22 cellular contexts compared by ENCODE assay signal in genomic region chr4:84495448-84496221, GRCh38. TPM values are rescaled to one million over a fixed set of nuclear protein-coding genes. Genes with fewer than 3 reads are reported as not detected.
DNase-seq lines count a peak whose midpoint lies in the region; ATAC-seq, FAIRE-seq and TF ChIP-seq lines count a peak whose summit lies in the region.
"Had no signal": no experiment of that assay in that cellular context is flagged by ENCODE, and none has a peak within 500 bp of the region (broad histone marks: within the 10 kb centered on the region; RNA-seq: fewer than 3 reads in every experiment).

No MANE protein-coding gene starts in this region.

- intact Hi-C loops in body of pancreas (cut with DNase I), result no loop called here

- TF ChIP-seq POLR2A in body of pancreas (IDR thresholded peaks at IDR 0.05) (no peak), GM12891 (IDR thresholded peaks at IDR 0.05; ENCODE audit: low read depth, low read length) (no peak), tibial nerve (IDR thresholded peaks at IDR 0.05) (no peak)

- no peak for FAIRE-seq in GM12891 (lab: Jason Lieb, UNC)
- FAIRE-seq: GM18507, HepG2 had no signal

- H3K4me1 ChIP-seq in body of pancreas, result peaks cover 41% of the 10 kb centered on the region
- H3K4me1 ChIP-seq in iPS-15b (ENCODE audit: control insufficient read depth, insufficient read depth, low read length), result peaks cover 8% of the 10 kb centered on the region
- peaks cover 0 to 61% (median 28%) of the 10 kb centered on the region in 4 donors for H3K4me1 ChIP-seq in tibial nerve

- ATAC-seq in activated CD8-positive, alpha-beta memory T cell treated with anti-CD3 and anti-CD28 coated beads, Interleukin-2, amount 10 ng/mL, durations not matched to agents 7 days and 5 days, result no peak
- ATAC-seq in body of pancreas, result no peak
- ATAC-seq: CD8-positive, alpha-beta T cell; HCT116; HepG2; right lobe of liver had no signal

- CTCF ChIA-PET in activated CD8-positive, alpha-beta memory T cell treated with anti-CD3 and anti-CD28 coated beads, Interleukin-2, amount 10 ng/mL, durations not matched to agents 7 days and 5 days (lab: Charles Lee), result no interaction called here

- H3K4me1 Mint-ChIP-seq in activated CD8-positive, alpha-beta memory T cell treated with anti-CD3 and anti-CD28 coated beads, Interleukin-2, amount 10 ng/mL, durations not matched to agents 7 days and 5 days, result peaks cover 15% of the 10 kb centered on the region

- H3K9me3 ChIP-seq in body of pancreas, result no peaks in the 10 kb centered on the region
- H3K9me3 ChIP-seq in iPS-15b (ENCODE audit: control insufficient read depth, insufficient read depth, low read length), result no peaks in the 10 kb centered on the region
- H3K9me3 ChIP-seq in tibial nerve, result no peaks in the 10 kb centered on the region
- H3K9me3 ChIP-seq: MG63, right lobe of liver, vagina had no signal

- H3K9me3 Mint-ChIP-seq in activated CD8-positive, alpha-beta memory T cell treated with anti-CD3 and anti-CD28 coated beads, Interleukin-2, amount 10 ng/mL, durations not matched to agents 7 days and 5 days (ENCODE audit: low read depth), result no peaks in the 10 kb centered on the region
- H3K9me3 Mint-ChIP-seq: memory B cell had no signal

- peak in 1 of 2 donors; percentile 31 for TF ChIP-seq EP300 in tibial nerve (IDR thresholded peaks at IDR 0.05)

- H3K27ac ChIP-seq in body of pancreas (peak overlapping the region; percentile 42 to 89 (median 82)), tibial nerve (no peak overlapping the region)
- H3K27ac ChIP-seq: right lobe of liver, vagina had no signal

- H3K27ac Mint-ChIP-seq in activated CD8-positive, alpha-beta memory T cell treated with anti-CD3 and anti-CD28 coated beads, Interleukin-2, amount 10 ng/mL, durations not matched to agents 7 days and 5 days, result peak overlapping the region; percentile 45
- H3K27ac Mint-ChIP-seq: CD8-positive, alpha-beta T cell; memory B cell had no signal

- no peak for DNase-seq in activated CD8-positive, alpha-beta memory T cell treated with anti-CD3 and anti-CD28 coated beads, Interleukin-2, amount 10 ng/mL, durations not matched to agents 7 days and 5 days
- DNase-seq in activated CD8-positive, alpha-beta memory T cell treated with anti-CD3 and anti-CD28 coated beads, Interleukin-2, amount 50 U/mL, for 4 hours, result no peak
- DNase-seq in body of pancreas (peak; percentile 33 to 47 (median 40)), retina (peak; percentile 75), T-helper 9 cell (no peak), GM12891 (ENCODE audit: insufficient read length, low spot score) (no peak), tibial nerve (ENCODE audit: low spot score in 2 of 2) (no peak)
- DNase-seq: activated gamma-delta T cell treated with Interleukin-2 at 50 U/mL for 16 hours; CD8-positive, alpha-beta T cell; cortex of kidney; DMS79; erythroblast; MG63; NCI-H1694 treated with DMSO at 0.1 percent for 48 hours; NCI-H446; right lobe of liver had no signal

- H3K4me3 ChIP-seq in body of pancreas, result no peak overlapping the region
- peak overlapping the region; percentile 27 for H3K4me3 ChIP-seq in iPS-15b (ENCODE audit: low read depth, low read length)
- H3K4me3 ChIP-seq in tibial nerve, result no peak overlapping the region
- H3K4me3 ChIP-seq: right lobe of liver, vagina had no signal

- no peak overlapping the region for H3K4me3 Mint-ChIP-seq in activated CD8-positive, alpha-beta memory T cell treated with anti-CD3 and anti-CD28 coated beads, Interleukin-2, amount 10 ng/mL, durations not matched to agents 7 days and 5 days
- H3K4me3 Mint-ChIP-seq: memory B cell had no signal

- peaks cover 84% of the 10 kb centered on the region for H3K27me3 Mint-ChIP-seq in activated CD8-positive, alpha-beta memory T cell treated with anti-CD3 and anti-CD28 coated beads, Interleukin-2, amount 10 ng/mL, durations not matched to agents 7 days and 5 days

- H3K36me3 ChIP-seq in body of pancreas (replicated peaks in 1 of 2; ENCODE audit: insufficient read depth in 1 of 2, low read depth in 2 of 2) (no peaks in the 10 kb centered on the region), iPS-15b (ENCODE audit: control insufficient read depth, insufficient read depth, low read length) (no peaks in the 10 kb centered on the region), tibial nerve (no peaks in the 10 kb centered on the region)
- H3K36me3 ChIP-seq: right lobe of liver, vagina had no signal

- WGBS in body of pancreas, 2 donors, result 37 to 52% methylated on average over 40 of the region's 40 CpGs
- WGBS in tibial nerve, 2 donors, result 12 to 15% methylated on average over 40 of the region's 40 CpGs

- peaks cover 5% of the 10 kb centered on the region for H3K36me3 Mint-ChIP-seq in activated CD8-positive, alpha-beta memory T cell treated with anti-CD3 and anti-CD28 coated beads, Interleukin-2, amount 10 ng/mL, durations not matched to agents 7 days and 5 days
- H3K36me3 Mint-ChIP-seq: CD8-positive, alpha-beta T cell had no signal

- H3K27me3 ChIP-seq in body of pancreas (peaks cover 0 to 12% of the 10 kb centered on the region in 2 donors), iPS-15b (ENCODE audit: control insufficient read depth, insufficient read depth, low read length) (peaks cover 95% of the 10 kb centered on the region), tibial nerve (peaks cover 16 to 100% of the 10 kb centered on the region in 2 donors)
- H3K27me3 ChIP-seq: MG63 had no signal

- no peak overlapping the region for H3K9ac ChIP-seq in iPS-15b (ENCODE audit: low read depth, low read length)

- no peak for TF ChIP-seq CTCF in body of pancreas (IDR thresholded peaks at IDR 0.05)
- no peak for TF ChIP-seq CTCF in tibial nerve (IDR thresholded peaks at IDR 0.05)

TF ChIP-seq in GM12891, 5 proteins besides CTCF, POLR2A, EP300 and RAD21:
- TF ChIP-seq PAX5 (IDR thresholded peaks at IDR 0.05; ENCODE audit: insufficient read depth, low read length, severe bottlenecking), result no peak
- no peak for TF ChIP-seq POU2F2 (IDR thresholded peaks at IDR 0.05; ENCODE audit: low read depth, low read length)
- TF ChIP-seq SPI1 (IDR thresholded peaks at IDR 0.05; ENCODE audit: low read depth, low read length), result no peak
- no peak for TF ChIP-seq TAF1 (IDR thresholded peaks at IDR 0.05; ENCODE audit: low read depth, low read length)
- no peak for TF ChIP-seq POLR2AphosphoS5 (IDR thresholded peaks at IDR 0.05; ENCODE audit: low read depth, low read length)

RNA-seq across cellular contexts. Expression of gene NKX6-1, which starts 3.5 kb away (rescaled TPM):
- total RNA-seq in activated CD8-positive, alpha-beta memory T cell treated with anti-CD3 and anti-CD28 coated beads, Interleukin-2, amount 10 ng/mL, durations not matched to agents 7 days and 5 days, result not detected
- total RNA-seq in body of pancreas (1 to 10 TPM; 5.7 to 6.9 TPM), tibial nerve (under 1 TPM in 1 of 4 donors, not detected in 3; 0.21 TPM)
- not detected for polyA plus RNA-seq in GM12891 (2012; ENCODE audit: low read depth, missing spikeins)
- total RNA-seq: CD8-positive, alpha-beta T cell; HepG2; right lobe of liver; vagina had no signal
- polyA plus RNA-seq: HepG2 had no signal

Comparison
In these comparisons a context has a peak if more than half of its experiments do, and no peak if none do; other contexts are left out.
1. DNase-seq: peak in body of pancreas (4 of 4) and retina (single experiment); none in activated CD8-positive, alpha-beta memory T cell treated with anti-CD3 and anti-CD28 coated beads, Interleukin-2, amount 10 ng/mL, durations not matched to agents 7 days and 5 days (single experiment), activated CD8-positive, alpha-beta memory T cell treated with anti-CD3 and anti-CD28 coated beads, Interleukin-2, amount 50 U/mL, for 4 hours (single experiment), T-helper 9 cell (single experiment), GM12891 (single experiment) and tibial nerve (0 of 2).
2. H3K27ac ChIP-seq: peak in body of pancreas (4 of 4); none in tibial nerve (0 of 4).
3. RNA of gene NKX6-1, which starts 3.5 kb away (total RNA-seq): 5.7 to 6.9 TPM in body of pancreas; not detected in activated CD8-positive, alpha-beta memory T cell treated with anti-CD3 and anti-CD28 coated beads, Interleukin-2, amount 10 ng/mL, durations not matched to agents 7 days and 5 days and 0.21 TPM in tibial nerve; every median in the first group is over 4 times any median in the second.